ENCODE assay signal across 8 cellular contexts in the genomic region with DNA sequence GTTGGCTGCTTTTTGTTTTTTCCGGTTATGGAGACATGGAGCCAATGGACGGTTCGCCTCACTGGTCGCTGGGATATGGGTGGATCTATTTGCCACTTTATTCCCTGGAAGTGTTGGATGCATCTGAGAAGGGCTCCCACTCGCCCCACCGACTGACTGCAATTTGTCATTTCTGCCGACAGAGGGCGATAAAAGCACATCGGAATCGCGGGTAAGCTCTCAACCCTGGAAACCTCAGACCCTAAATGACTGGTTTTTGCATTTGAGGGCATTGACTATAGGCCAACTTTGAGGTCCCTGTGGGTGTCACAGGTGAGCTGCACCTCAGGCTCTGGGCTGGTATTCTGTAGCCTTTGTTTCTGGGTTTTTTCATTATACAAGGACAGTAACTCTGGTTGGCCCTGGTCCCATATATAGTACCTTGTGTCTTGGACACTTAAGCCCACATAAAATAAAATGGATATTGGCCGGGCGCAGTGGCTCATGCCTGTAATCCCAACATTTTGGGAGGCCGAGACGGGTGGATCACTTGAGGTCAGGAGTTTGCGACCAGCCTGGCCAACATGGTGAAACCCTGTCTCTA. TPM values are rescaled to one million over a fixed set of nuclear protein-coding genes. Genes with fewer than 3 reads are reported as not detected.
A peak's percentile ranks its signal among the peaks of the same experiment; 100 is the strongest.
DNase-seq lines count a peak whose midpoint lies in the region; ATAC-seq and TF ChIP-seq lines count a peak whose summit lies in the region.

No MANE protein-coding gene starts in this region.

- no peaks in the 10 kb centered on the region for H3K27me3 ChIP-seq in liver (ENCODE audit: control insufficient read depth in 4 of 4, insufficient read depth in 4 of 4, low read length in 3 of 4)

- H3K4me3 ChIP-seq in liver (ENCODE audit: low read depth in 1 of 3, low read length in 3 of 3) = no peak overlapping the region

- H3K9me3 Mint-ChIP-seq in WTC11 = no peaks in the 10 kb centered on the region

- POLR2A ChIA-PET in WTC11 (lab: Charles Lee) = interaction anchor here (0.5 kb wide), 1 partner anchor 63 kb away, joined by 6 read pairs; no protein-coding TSS in a partner anchor

- WGBS in liver = 33% methylated on average over 16 of the region's 16 CpGs

- peak; percentile 64 for ATAC-seq in WTC11
- no peak for ATAC-seq in HG03460 (IDR thresholded peaks at IDR 0.05; ENCODE audit: unreplicated experiment)

- H3K9ac ChIP-seq in liver (ENCODE audit: low read depth in 1 of 2, low read length in 2 of 2) = no peak overlapping the region

- no peak overlapping the region for H3K27ac Mint-ChIP-seq in WTC11

- no peak overlapping the region for H3K4me3 Mint-ChIP-seq in WTC11

- H3K4me1 ChIP-seq in liver (ENCODE audit: control insufficient read depth in 4 of 4, insufficient read depth in 4 of 4, low read length in 3 of 4) = peaks cover 0 to 9% (median 6%) of the 10 kb centered on the region in 4 donors

- H3K36me3 Mint-ChIP-seq in WTC11 = no peaks in the 10 kb centered on the region

- peaks cover 7% of the 10 kb centered on the region for H3K27me3 Mint-ChIP-seq in WTC11 (ENCODE audit: low read depth)

- H3K36me3 ChIP-seq in liver (ENCODE audit: control insufficient read depth in 4 of 4, insufficient read depth in 3 of 4, low read depth in 1 of 4, low read length in 3 of 4) = no peaks in the 10 kb centered on the region

- no peak overlapping the region for H3K27ac ChIP-seq in liver (ENCODE audit: low read depth in 1 of 2, low read length in 2 of 2)

- H3K4me1 Mint-ChIP-seq in WTC11 = peaks cover 17% of the 10 kb centered on the region

- H3K9me3 ChIP-seq in liver (ENCODE audit: control insufficient read depth in 4 of 4, low read length in 3 of 4) = no peaks in the 10 kb centered on the region

- CTCF ChIA-PET in WTC11 (lab: Charles Lee) = interaction anchor here (0.6 to 7.0 kb wide), 49 partner anchors 9 to 677 kb away, joined by 3 to 240 read pairs (median 5); partner anchors contain the start of genes OPALIN, TCTN3 and TLL2

- TF ChIP-seq RAD21 in liver (IDR thresholded peaks at IDR 0.05) = peak; percentile 69 to 78

- peak; percentile 16 to 18 for DNase-seq in NCI-H2081 (lab: John Stamatoyannopoulos, UW)
- no peak for DNase-seq in NCI-H2081 treated with DMSO at 0.1 percent for 48 hours (lab: John Stamatoyannopoulos, UW)
- peak; percentile 9 for DNase-seq in NCI-H1105 (lab: John Stamatoyannopoulos, UW)
- DNase-seq in WTC11 (ENCODE audit: low spot score) = peak; percentile 81
- peak; percentile 61 for DNase-seq in cerebellum (ENCODE audit: low spot score)
- DNase-seq in stimulated activated CD8-positive, alpha-beta memory T cell treated with anti-CD3 and anti-CD28 coated beads, Interleukin-12 subunit alpha, Interleukin-12 subunit beta, amount 100 ng/mL, for 1 hour (ENCODE audit: low read depth) = peak; percentile 27

- TF ChIP-seq CTCF in WTC11 (IDR thresholded peaks at IDR 0.05) = peak; percentile 94
- TF ChIP-seq CTCF in liver (IDR thresholded peaks at IDR 0.05; ENCODE audit: low read depth, low read length, missing input control) = peak; percentile 80

TF ChIP-seq in WTC11, 78 proteins besides CTCF, POLR2A, EP300 and RAD21 (continues in another document):
- TF ChIP-seq IRF2 (CRISPR knock-in tag; IDR thresholded peaks at IDR 0.05; ENCODE audit: borderline replicate concordance, low read depth) (no peak), ZBTB21 (CRISPR knock-in tag; IDR thresholded peaks at IDR 0.05; ENCODE audit: borderline replicate concordance) (no peak), STAT6 (CRISPR knock-in tag; conservative IDR thresholded peaks at IDR 0.05; ENCODE audit: low read depth) (no peak), ATF3 (CRISPR knock-in tag; conservative IDR thresholded peaks at IDR 0.05) (no peak), FOXP1 (CRISPR knock-in tag; IDR thresholded peaks at IDR 0.05; ENCODE audit: borderline replicate concordance) (no peak), TCF7 (CRISPR knock-in tag; IDR thresholded peaks at IDR 0.05; ENCODE audit: low read depth) (no peak)
- TF ChIP-seq, protein P1, sequence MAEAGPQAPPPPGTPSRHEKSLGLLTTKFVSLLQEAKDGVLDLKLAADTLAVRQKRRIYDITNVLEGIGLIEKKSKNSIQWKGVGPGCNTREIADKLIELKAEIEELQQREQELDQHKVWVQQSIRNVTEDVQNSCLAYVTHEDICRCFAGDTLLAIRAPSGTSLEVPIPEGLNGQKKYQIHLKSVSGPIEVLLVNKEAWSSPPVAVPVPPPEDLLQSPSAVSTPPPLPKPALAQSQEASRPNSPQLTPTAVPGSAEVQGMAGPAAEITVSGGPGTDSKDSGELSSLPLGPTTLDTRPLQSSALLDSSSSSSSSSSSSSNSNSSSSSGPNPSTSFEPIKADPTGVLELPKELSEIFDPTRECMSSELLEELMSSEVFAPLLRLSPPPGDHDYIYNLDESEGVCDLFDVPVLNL (CRISPR knock-in tag; IDR thresholded peaks at IDR 0.05; ENCODE audit: borderline replicate concordance, low read depth) = no peak

TF ChIP-seq in liver, 16 proteins besides CTCF, POLR2A, EP300 and RAD21:
- no peak for TF ChIP-seq FOXA1 (IDR thresholded peaks at IDR 0.05)
- TF ChIP-seq ZBTB33 (IDR thresholded peaks at IDR 0.05) = no peak
- TF ChIP-seq YY1 (IDR thresholded peaks at IDR 0.05) = no peak
- no peak for TF ChIP-seq NR2F2 (IDR thresholded peaks at IDR 0.05)
- no peak for TF ChIP-seq ATF3 (IDR thresholded peaks at IDR 0.05)
- TF ChIP-seq JUND (IDR thresholded peaks at IDR 0.05) = no peak
- TF ChIP-seq SP1 (IDR thresholded peaks at IDR 0.05) = no peak
- no peak for TF ChIP-seq HNF4G (IDR thresholded peaks at IDR 0.05)

RNA-seq across cellular contexts. Expression of gene OPALIN, which starts 11.9 kb away (rescaled TPM):
- total RNA-seq in WTC11 (2021) = 0.04 TPM in 1 of 3 replicates, not detected in the others
- total RNA-seq in cerebellum = not detected
- total RNA-seq in liver = not detected
- not detected for polyA plus RNA-seq in liver
